In the genomic region with DNA sequence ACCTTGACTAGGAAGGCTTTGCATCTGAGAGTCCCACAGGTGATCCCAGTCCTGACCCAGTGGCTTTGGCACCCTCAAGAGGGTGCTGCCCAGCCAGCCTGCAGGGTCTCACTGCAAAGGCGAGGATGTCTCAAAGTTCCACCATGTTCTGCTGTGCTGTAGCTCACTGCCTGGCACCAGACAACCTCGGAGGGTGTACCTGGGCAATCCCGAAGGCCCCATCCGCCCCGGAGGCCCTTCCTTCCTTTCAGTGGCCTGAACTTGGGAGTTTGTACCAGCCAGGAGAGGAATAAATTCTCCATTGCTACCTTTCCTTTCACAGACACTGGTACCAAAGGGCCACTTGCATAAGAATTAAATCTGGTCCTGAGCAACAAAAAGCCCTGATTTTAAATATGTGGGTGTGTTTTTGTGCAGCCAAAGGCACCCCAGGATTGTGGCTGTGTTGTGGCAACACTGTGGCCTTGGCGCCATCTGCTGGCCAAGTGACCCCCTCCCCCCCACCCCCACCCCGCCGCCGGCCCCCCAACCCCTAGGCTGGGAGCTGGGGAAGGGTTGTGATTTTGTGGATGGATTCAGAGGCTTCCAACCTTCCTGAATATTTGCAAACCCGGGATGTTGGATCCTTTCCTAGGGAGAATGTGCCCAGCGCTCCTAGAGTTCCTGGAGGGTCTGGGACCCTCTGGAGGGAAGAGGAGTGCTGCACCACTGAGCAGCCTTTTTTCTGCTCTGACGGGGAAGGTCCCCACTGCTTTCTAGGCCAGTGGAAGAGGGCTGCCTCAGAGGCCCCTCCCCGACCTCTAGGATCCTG, we compare ENCODE assay signal across 9 cellular contexts. TPM values are rescaled to one million over a fixed set of nuclear protein-coding genes. Genes with fewer than 3 reads are reported as not detected.
DNase-seq lines count a peak whose midpoint lies in the region; ATAC-seq, FAIRE-seq and TF ChIP-seq lines count a peak whose summit lies in the region.
"Had no signal": no experiment of that assay in that cellular context is flagged by ENCODE, and none has a peak within 500 bp of the region (broad histone marks: within the 10 kb centered on the region; RNA-seq: fewer than 3 reads in every experiment).

No MANE protein-coding gene starts in this region.

- no peaks in the 10 kb centered on the region for H3K9me3 ChIP-seq in CD4-positive, alpha-beta T cell (ENCODE audit: control insufficient read depth, low read length)
- no peaks in the 10 kb centered on the region for H3K9me3 ChIP-seq in HepG2 (ENCODE audit: low read length)
- H3K9me3 ChIP-seq: HAP-1 had no signal

- POLR2A ChIA-PET in CD4-positive, alpha-beta T cell (lab: Charles Lee), result no interaction called here
- POLR2A ChIA-PET in HepG2 (lab: Yijun Ruan, JAX), result interaction anchor here (4.1 kb wide), 1 partner anchor 9 kb away, joined by 25 read pairs; a partner anchor contains a TSS

- H3K4me3 ChIP-seq in HepG2 (replicated peaks in 1 of 3; ENCODE audit: insufficient read depth in 1 of 3, low read depth in 2 of 3, low read length in 3 of 3), result peak overlapping the region in 1 of 3 experiments; percentile 28; a peak in 1 of 6 replicates
- H3K4me3 ChIP-seq: HAP-1 had no signal

- no peaks in the 10 kb centered on the region for H3K36me3 Mint-ChIP-seq in CD4-positive, alpha-beta T cell (ENCODE audit: low read depth)

- intact Hi-C loops in CD4-positive, alpha-beta T cell (cut with DNase I, micrococcal nuclease), result loop anchor here in 1 of 2 experiments (2.0 to 5.0 kb wide), 2 partner anchors 504 to 664 kb away; no protein-coding TSS in a partner anchor
- intact Hi-C loops in HepG2 (cut with micrococcal nuclease; ENCODE audit: unreplicated experiment), result no loop called here

- H3K4me1 Mint-ChIP-seq in CD4-positive, alpha-beta T cell (ENCODE audit: low read depth), result no peaks in the 10 kb centered on the region

- H3K4me1 ChIP-seq in HepG2 (ENCODE audit: insufficient read depth, low read length), result peaks cover 29% of the 10 kb centered on the region
- H3K4me1 ChIP-seq: HAP-1 had no signal

- peak overlapping the region; percentile 44 for H2AFZ ChIP-seq in HepG2 (ENCODE audit: low read length)

- TF ChIP-seq RAD21 in HepG2 (CRISPR knock-in tag; IDR thresholded peaks at IDR 0.05), result 0 out of 2 replicates have a peak, but pooled peaks have one; percentile 19

- no peaks in the 10 kb centered on the region for H3K27me3 ChIP-seq in CD4-positive, alpha-beta T cell (ENCODE audit: control insufficient read depth, insufficient read depth, low read length)
- peaks cover 0 to 4% of the 10 kb centered on the region in 2 experiments; a peak in 2 of 5 replicates for H3K27me3 ChIP-seq in HepG2 (ENCODE audit: control insufficient read depth in 1 of 2, insufficient read depth in 2 of 2, low read length in 2 of 2)

- BruUV-seq in HepG2 (replicated peaks; lab: Mats Ljungman, UMichigan), result no TSS peak

- no peak overlapping the region for H3K27ac ChIP-seq in CD4-positive, alpha-beta T cell (ENCODE audit: low read depth, low read length)
- no peak overlapping the region for H3K27ac ChIP-seq in HepG2 (ENCODE audit: extremely low read length, insufficient read depth, low read length)
- no peak overlapping the region for H3K27ac ChIP-seq in caudate nucleus (ENCODE audit: low read depth, low read length)

- in situ Hi-C loops in HepG2 (cut with HindIII; ENCODE audit: extremely low pct_ligation_motif_present, low pct_unique_long_range_greater_than_20kb), result no loop called here

- H4K20me1 ChIP-seq in HepG2 (ENCODE audit: insufficient read depth, low read length), result no peaks in the 10 kb centered on the region

- ATAC-seq in CD4-positive, alpha-beta T cell (ENCODE audit: poor library complexity), result no peak
- peak; percentile 64 for ATAC-seq in HepG2
- ATAC-seq in GM21515 (IDR thresholded peaks at IDR 0.05; ENCODE audit: unreplicated experiment), result no peak

- H3K27me3 Mint-ChIP-seq in CD4-positive, alpha-beta T cell, result no peaks in the 10 kb centered on the region

- peak; percentile 26 for TF ChIP-seq CTCF in CD4-positive, alpha-beta T cell (IDR thresholded peaks at IDR 0.05)
- peak; percentile 67 for TF ChIP-seq CTCF in LNCAP (IDR thresholded peaks at IDR 0.05)
- TF ChIP-seq CTCF in HepG2 (CRISPR knock-in tag; IDR thresholded peaks at IDR 0.05), result peak; percentile 39

- no peak overlapping the region for H3K27ac Mint-ChIP-seq in CD4-positive, alpha-beta T cell

- TF ChIP-seq EP300 in HepG2 (IDR thresholded peaks at IDR 0.05; ENCODE audit: low read depth in 2 of 2, low read length in 2 of 2) (no peak), HepG2 (CRISPR knock-in tag; IDR thresholded peaks at IDR 0.05; ENCODE audit: borderline replicate concordance) (no peak)

- H3K79me2 ChIP-seq in HepG2 (ENCODE audit: insufficient read depth, low read length), result no peaks in the 10 kb centered on the region

- TF ChIP-seq POLR2A in HepG2 (IDR thresholded peaks at IDR 0.05; ENCODE audit: insufficient read depth in 1 of 2, low read depth in 2 of 2, low read length in 2 of 2), result no peak

- peak in 8 of 10 experiments; percentile 7 to 37 (median 20) for DNase-seq in CD4-positive, alpha-beta T cell
- DNase-seq in activated naive CD4-positive, alpha-beta T cell treated with anti-CD3 and anti-CD28 coated beads, Interleukin-2, amount 50 U/mL, for 16 hours, result peak; percentile 27
- DNase-seq in HepG2 (ENCODE audit: low spot score), result no peak
- DNase-seq in NCI-H128 (lab: John Stamatoyannopoulos, UW; ENCODE audit: unreplicated experiment), result no peak
- no peak for DNase-seq in caudate nucleus (lab: John Stamatoyannopoulos, UW)
- no peak for DNase-seq in NCI-H1694 (lab: John Stamatoyannopoulos, UW)

- no peak overlapping the region for H3K4me3 Mint-ChIP-seq in CD4-positive, alpha-beta T cell

- WGBS in HepG2 (ENCODE audit: low lambda C conversion rate), result 19% methylated on average over 11 of the region's 13 CpGs

- CTCF ChIA-PET in CD4-positive, alpha-beta T cell (lab: Charles Lee), result no interaction called here
- CTCF ChIA-PET in HepG2 (lab: Yijun Ruan, JAX; ENCODE audit: low intra/inter-chr PET ratio, low total read pairs), result interaction anchor here (0.8 kb wide), 1 partner anchor 120 kb away, joined by 3 read pairs; no protein-coding TSS in a partner anchor

- H3K4me2 ChIP-seq in HepG2 (ENCODE audit: low read depth, low read length), result peak overlapping the region; percentile 62

- H3K9ac ChIP-seq in HepG2 (ENCODE audit: insufficient read depth, low read depth, low read length), result no peak overlapping the region

- no peaks in the 10 kb centered on the region for H3K9me3 Mint-ChIP-seq in CD4-positive, alpha-beta T cell

- FAIRE-seq in HepG2 (lab: Jason Lieb, UNC), result no peak

- no peaks in the 10 kb centered on the region for H3K36me3 ChIP-seq in HepG2 (replicated peaks in 1 of 2; ENCODE audit: control insufficient read depth in 1 of 2, insufficient read depth in 2 of 2, low read length in 2 of 2)
- H3K36me3 ChIP-seq: HAP-1 had no signal

TF ChIP-seq in HepG2, 621 proteins besides CTCF, POLR2A, EP300 and RAD21 (continues in another document):
- TF ChIP-seq RORA (CRISPR knock-in tag; IDR thresholded peaks at IDR 0.05) (no peak), HNRNPLL (IDR thresholded peaks at IDR 0.05; ENCODE audit: low read depth, low read length, poor library complexity, severe bottlenecking) (no peak), ZBTB7A (CRISPR knock-in tag; IDR thresholded peaks at IDR 0.05) (no peak), KDM2A (CRISPR knock-in tag; IDR thresholded peaks at IDR 0.05; ENCODE audit: borderline replicate concordance, low read depth) (0 out of 2 replicates have a peak, but pooled peaks have one; percentile 14), PAX8 (CRISPR knock-in tag; IDR thresholded peaks at IDR 0.05; ENCODE audit: borderline replicate concordance) (no peak), STAG1 (CRISPR knock-in tag; IDR thresholded peaks at IDR 0.05) (peak; percentile 57)
- TF ChIP-seq, protein P1, sequence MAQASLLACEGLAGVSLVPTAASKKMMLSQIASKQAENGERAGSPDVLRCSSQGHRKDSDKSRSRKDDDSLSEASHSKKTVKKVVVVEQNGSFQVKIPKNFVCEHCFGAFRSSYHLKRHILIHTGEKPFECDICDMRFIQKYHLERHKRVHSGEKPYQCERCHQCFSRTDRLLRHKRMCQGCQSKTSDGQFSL (CRISPR knock-in tag; IDR thresholded peaks at IDR 0.05), result peak; percentile 76; the same call in 1 of the 2 replicates

RNA-seq across cellular contexts. Expression of a gene that starts 9.7 kb away (rescaled TPM):
- total RNA-seq in CD4-positive, alpha-beta T cell, result 10 to 100 TPM; 27.3 to 35.7 TPM
- 3.7 and 13.2 TPM in 2 replicates for total RNA-seq in HepG2 (2016; rRNA removed; fragmentation: Illumina TruSeq; extraction: Trizol)
- 1.3 and 3.2 TPM in 2 replicates for total RNA-seq in HepG2 (2016; cell fraction: cytosol; rRNA removed; fragmentation: Illumina TruSeq; extraction: Trizol; ENCODE audit: low read depth)
- total RNA-seq in HepG2 (2016; cell fraction: insoluble cytoplasmic fraction; rRNA removed; fragmentation: Illumina TruSeq; extraction: Trizol), result 4.7 and 9.4 TPM in 2 replicates
- total RNA-seq in HepG2 (2016; cell fraction: membrane; rRNA removed; fragmentation: Illumina TruSeq; extraction: Trizol), result 3.7 and 4.3 TPM in 2 replicates
- 12.0 and 16.8 TPM in 2 replicates for total RNA-seq in HepG2 (2016; cell fraction: nucleus; rRNA removed; fragmentation: Illumina TruSeq; extraction: Trizol)
- 2.3 and 3.2 TPM in 2 replicates for polyA plus RNA-seq in HepG2 (2011; rRNA removed)
- 0.62 and 0.71 TPM in 2 replicates for polyA plus RNA-seq in HepG2 (2011; cell fraction: cytosol; rRNA removed)
- 24.4 and 28.9 TPM in 2 replicates for polyA plus RNA-seq in HepG2 (2011; cell fraction: nucleus; rRNA removed)
- polyA plus RNA-seq in HepG2 (2012), result 13.7 and 19.4 TPM in 2 replicates
- 1.3 and 1.5 TPM in 2 replicates for polyA plus RNA-seq in HepG2 (2016; cell fraction: cytosol; fragmentation: Illumina TruSeq; extraction: Trizol; ENCODE audit: low read depth)
- polyA plus RNA-seq in HepG2 (2016; cell fraction: insoluble cytoplasmic fraction; fragmentation: Illumina TruSeq; extraction: Trizol; ENCODE audit: low read depth), result 6.7 and 10.8 TPM in 2 replicates
- polyA plus RNA-seq in HepG2 (2016; cell fraction: membrane; fragmentation: Illumina TruSeq; extraction: Trizol; ENCODE audit: low read depth), result 2.6 and 3.1 TPM in 2 replicates
- polyA plus RNA-seq in HepG2 (2016; cell fraction: nucleus; fragmentation: Illumina TruSeq; extraction: Trizol; ENCODE audit: insufficient read depth, low read depth), result 27.3 and 29.1 TPM in 2 replicates
- polyA minus RNA-seq in HepG2 (2011; rRNA and poly(A)+ RNA removed; ENCODE audit: low replicate concordance), result 14.1 and 14.5 TPM in 2 replicates
- 8.0 and 8.9 TPM in 2 replicates for polyA minus RNA-seq in HepG2 (2011; cell fraction: cytosol; rRNA and poly(A)+ RNA removed)
- 18.3 and 19.1 TPM in 2 replicates for polyA minus RNA-seq in HepG2 (2011; cell fraction: nucleus; rRNA and poly(A)+ RNA removed)

Comparison
In these comparisons a context has a peak if more than half of its experiments do, and no peak if none do; other contexts are left out.
1. DNase-seq: peak in CD4-positive, alpha-beta T cell (8 of 10) and activated naive CD4-positive, alpha-beta T cell treated with anti-CD3 and anti-CD28 coated beads, Interleukin-2, amount 50 U/mL, for 16 hours (single experiment); none in HepG2 (single experiment), NCI-H128 (single experiment), caudate nucleus (0 of 61) and NCI-H1694 (single experiment).
2. Peak in every context shown above with its lines, with median percentiles within 50 percentile points of each other: CTCF ChIP-seq.